9 cellular contexts compared by ENCODE assay signal in the genomic region with DNA sequence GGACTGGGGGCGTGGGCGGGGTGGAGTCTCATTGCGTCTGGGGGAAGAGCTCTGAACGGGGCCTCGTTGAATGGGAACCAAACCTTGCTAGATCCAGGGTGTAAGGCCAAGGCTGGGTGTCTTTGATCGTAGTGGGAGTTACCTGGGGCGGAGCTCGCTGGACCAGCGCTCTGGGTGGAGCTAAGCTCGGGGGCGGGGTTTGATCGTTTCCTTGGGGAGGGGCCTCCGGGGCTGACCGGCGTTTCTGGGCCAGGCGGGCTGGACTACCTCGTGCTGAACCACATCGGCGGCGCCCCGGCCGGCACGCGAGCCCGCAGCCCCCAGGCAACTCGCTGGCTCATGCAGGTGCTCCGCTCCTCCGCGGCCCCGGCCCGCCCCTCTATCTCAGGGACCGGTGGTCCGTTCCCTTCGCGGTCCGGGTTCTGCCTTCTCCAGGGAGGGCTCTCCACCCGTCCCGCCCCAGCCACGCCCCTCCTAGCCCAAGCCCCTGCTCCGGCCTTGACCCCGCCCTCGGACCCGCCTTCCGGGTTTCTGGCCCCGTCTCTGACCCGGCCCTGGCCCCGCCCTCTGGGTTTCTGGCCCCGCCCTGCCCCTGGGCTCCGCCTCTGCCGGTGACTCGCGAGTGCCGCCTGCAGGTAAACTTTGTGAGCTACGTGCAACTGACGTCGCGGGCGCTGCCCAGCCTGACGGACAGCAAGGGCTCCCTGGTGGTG. TPM values are rescaled to one million over a fixed set of nuclear protein-coding genes. Genes with fewer than 3 reads are reported as not detected.
DNase-seq lines count a peak whose midpoint lies in the region; ATAC-seq and TF ChIP-seq lines count a peak whose summit lies in the region.
"Had no signal": no experiment of that assay in that cellular context is flagged by ENCODE, and none has a peak within 500 bp of the region (broad histone marks: within the 10 kb centered on the region; RNA-seq: fewer than 3 reads in every experiment).

No MANE protein-coding gene starts in this region.

- peaks cover 15% of the 10 kb centered on the region for H4K20me1 ChIP-seq in OCI-LY3 (ENCODE audit: insufficient read depth, low read length)

- peaks cover 17% of the 10 kb centered on the region for H3K4me1 ChIP-seq in CD8-positive, alpha-beta memory T cell (ENCODE audit: insufficient read depth, low read length)
- H3K4me1 ChIP-seq in OCI-LY3 (ENCODE audit: low read length) (peaks cover 8% of the 10 kb centered on the region), esophagus squamous epithelium (peaks cover 13 to 45% (median 14%) of the 10 kb centered on the region in 3 donors), muscle layer of duodenum (ENCODE audit: control insufficient read depth in 1 of 2, insufficient read depth in 2 of 2, low read length in 2 of 2) (peaks cover 0 to 9% of the 10 kb centered on the region in 2 donors)

- intact Hi-C loops in esophagus squamous epithelium (cut with DNase I) = loop anchor here (10.0 kb wide), 1 partner anchor 62 kb away; a partner anchor contains a TSS

- peaks cover 18% of the 10 kb centered on the region for H3K79me2 ChIP-seq in OCI-LY3 (ENCODE audit: low read length)

- peak overlapping the region; percentile 58 for H3K9ac ChIP-seq in OCI-LY3 (ENCODE audit: low read length)

- peak overlapping the region; percentile 54 for H3K27ac ChIP-seq in CD8-positive, alpha-beta memory T cell (ENCODE audit: low read depth, low read length)
- peak overlapping the region; percentile 38 for H3K27ac ChIP-seq in OCI-LY3 (ENCODE audit: low read length)
- peak overlapping the region; percentile 76 to 94 (median 92) for H3K27ac ChIP-seq in esophagus squamous epithelium
- no peak overlapping the region for H3K27ac ChIP-seq in muscle layer of duodenum (ENCODE audit: low read length)

- no peaks in the 10 kb centered on the region for H3K9me3 Mint-ChIP-seq in CD8-positive, alpha-beta memory T cell

- H3K27ac Mint-ChIP-seq in CD8-positive, alpha-beta memory T cell = peak overlapping the region; percentile 79 to 95 (median 88)

- no peaks in the 10 kb centered on the region for H3K9me3 ChIP-seq in CD8-positive, alpha-beta memory T cell (ENCODE audit: low read length)
- no peaks in the 10 kb centered on the region for H3K9me3 ChIP-seq in OCI-LY3 (ENCODE audit: insufficient read depth, low read length)
- H3K9me3 ChIP-seq in esophagus squamous epithelium = no peaks in the 10 kb centered on the region
- no peaks in the 10 kb centered on the region for H3K9me3 ChIP-seq in muscle layer of duodenum (ENCODE audit: control insufficient read depth in 1 of 2, low read length in 2 of 2)

- peak overlapping the region; percentile 80 to 95 (median 85) for H3K4me3 Mint-ChIP-seq in CD8-positive, alpha-beta memory T cell

- H3K36me3 Mint-ChIP-seq in CD8-positive, alpha-beta memory T cell = peaks cover 0 to 17% (median 0%) of the 10 kb centered on the region in 3 donors

- ATAC-seq in GM21360 (IDR thresholded peaks at IDR 0.05; ENCODE audit: unreplicated experiment) = peak; percentile 44

- POLR2A ChIA-PET in CD8-positive, alpha-beta memory T cell (lab: Charles Lee) = interaction anchor here (0.8 to 2.5 kb wide), 5 partner anchors 29 to 896 kb away, joined by 3 to 15 read pairs (median 6); a partner anchor contains a TSS

- H3K27me3 Mint-ChIP-seq in CD8-positive, alpha-beta memory T cell = peaks cover 0 to 2% of the 10 kb centered on the region in 2 donors

- TF ChIP-seq CTCF in OCI-LY3 (IDR thresholded peaks at IDR 0.05; ENCODE audit: low read depth, low read length) (peak; percentile 79), esophagus squamous epithelium (IDR thresholded peaks at IDR 0.05) (peak; percentile 79 to 90 (median 83))

- peak overlapping the region; percentile 56 for H3K4me3 ChIP-seq in CD8-positive, alpha-beta memory T cell (ENCODE audit: low read length)
- peak overlapping the region; percentile 79 for H3K4me3 ChIP-seq in OCI-LY3 (ENCODE audit: low read length)
- H3K4me3 ChIP-seq in esophagus squamous epithelium = peak overlapping the region; percentile 45 to 83 (median 64)
- peak overlapping the region; percentile 26 to 82 for H3K4me3 ChIP-seq in muscle layer of duodenum (ENCODE audit: low read depth in 1 of 2, low read length in 2 of 2)

- 0% methylated on average over 13 to 24 of the region's 59 CpGs for WGBS in esophagus squamous epithelium, 2 donors

- no peaks in the 10 kb centered on the region for H3K36me3 ChIP-seq in CD8-positive, alpha-beta memory T cell (ENCODE audit: insufficient read depth, low read length)
- H3K36me3 ChIP-seq in OCI-LY3 (replicated peaks; ENCODE audit: low read depth, low read length) = peaks cover 14% of the 10 kb centered on the region
- H3K36me3 ChIP-seq in esophagus squamous epithelium = peaks cover 0 to 5% (median 3%) of the 10 kb centered on the region in 3 donors
- no peaks in the 10 kb centered on the region for H3K36me3 ChIP-seq in muscle layer of duodenum (ENCODE audit: control insufficient read depth in 1 of 2, insufficient read depth in 2 of 2, low read length in 2 of 2)

- CTCF ChIA-PET in CD8-positive, alpha-beta memory T cell (lab: Charles Lee) = interaction anchor here (0.6 to 4.7 kb wide), 12 partner anchors 9 to 218 kb away, joined by 3 to 35 read pairs (median 4); a partner anchor contains a TSS

- H3K4me1 Mint-ChIP-seq in CD8-positive, alpha-beta memory T cell = peaks cover 26 to 47% (median 26%) of the 10 kb centered on the region in 3 donors

- peak; percentile 87 to 95 (median 93) for DNase-seq in CD8-positive, alpha-beta memory T cell
- DNase-seq in HUDEP-2 (lab: John Stamatoyannopoulos, UW; ENCODE audit: unreplicated experiment in 76 of 76) = peak; percentile 59 to 100 (median 99)
- peak; percentile 96 for DNase-seq in activated T-cell treated with anti-CD3 and anti-CD28 coated beads, Interleukin-2, amount 50 U/mL, for 1 hour
- DNase-seq in esophagus squamous epithelium (lab: John Stamatoyannopoulos, UW) = peak; percentile 89
- DNase-seq in stimulated activated CD8-positive, alpha-beta memory T cell treated with anti-CD3 and anti-CD28 coated beads, Interleukin-7, amount 100 ng/mL, for 1 hour (ENCODE audit: low read depth in 2 of 2) = peak; percentile 92 to 95

- TF ChIP-seq POLR2A in esophagus squamous epithelium (IDR thresholded peaks at IDR 0.05) = no peak

- H3K27me3 ChIP-seq in CD8-positive, alpha-beta memory T cell (ENCODE audit: insufficient read depth, low read length, poor library complexity, severe bottlenecking) = no peaks in the 10 kb centered on the region
- H3K27me3 ChIP-seq in OCI-LY3 (ENCODE audit: low read depth, low read length) = no peaks in the 10 kb centered on the region
- no peaks in the 10 kb centered on the region for H3K27me3 ChIP-seq in esophagus squamous epithelium
- H3K27me3 ChIP-seq in muscle layer of duodenum (ENCODE audit: low read depth, low read length) = no peaks in the 10 kb centered on the region

- H3K4me2 ChIP-seq in OCI-LY3 (ENCODE audit: low read length) = peak overlapping the region; percentile 72

- peak overlapping the region; percentile 72; the same call in 1 of the 2 replicates for H2AFZ ChIP-seq in OCI-LY3 (ENCODE audit: low read depth, low read length)

RNA-seq across cellular contexts. Expression of a gene that starts 3.3 kb away (rescaled TPM):
- 1,000 to 10,000 TPM; 1,478 to 1,485 TPM for total RNA-seq in CD8-positive, alpha-beta memory T cell
- 2,003 TPM for polyA plus RNA-seq in CD8-positive, alpha-beta memory T cell
- total RNA-seq in esophagus squamous epithelium = 1,000 to 10,000 TPM in 2 of 4 donors, 100 to 1,000 TPM in 2; 572 to 1,565 (median 1,059) TPM

RNA-seq across cellular contexts. Expression of a gene that starts 6.0 kb away (rescaled TPM):
- 1 to 10 TPM; 1.4 to 2.3 TPM for total RNA-seq in CD8-positive, alpha-beta memory T cell
- 4.0 TPM for polyA plus RNA-seq in CD8-positive, alpha-beta memory T cell
- 1 to 10 TPM; 1.9 to 9.4 (median 8.3) TPM for total RNA-seq in esophagus squamous epithelium

RNA-seq across cellular contexts. Expression of a gene that starts 6.5 kb away (rescaled TPM):
- total RNA-seq in CD8-positive, alpha-beta memory T cell = 10 to 100 TPM; 60.6 to 62.1 TPM
- 117 TPM for polyA plus RNA-seq in CD8-positive, alpha-beta memory T cell
- total RNA-seq in esophagus squamous epithelium = 10 to 100 TPM; 34.0 to 76.3 (median 48.8) TPM

RNA-seq across cellular contexts. Expression of a gene that starts 33.1 kb away (rescaled TPM):
- total RNA-seq in CD8-positive, alpha-beta memory T cell = 100 to 1,000 TPM; 179 to 204 TPM
- polyA plus RNA-seq in CD8-positive, alpha-beta memory T cell = 36.0 TPM
- total RNA-seq in esophagus squamous epithelium = 10 to 100 TPM; 38.0 to 68.5 (median 51.2) TPM

RNA-seq across cellular contexts. Expression of a gene that starts 33.6 kb away (rescaled TPM):
- total RNA-seq in CD8-positive, alpha-beta memory T cell = not detected
- polyA plus RNA-seq in CD8-positive, alpha-beta memory T cell = not detected
- total RNA-seq in esophagus squamous epithelium = under 1 TPM in 1 of 4 donors, not detected in 3; 0.19 TPM
- total RNA-seq: subcutaneous adipose tissue had no signal
